In genomic region chr6:38488876-38489275, GRCh38 we compare ENCODE assay signal across 22 cellular contexts.
DNase-seq lines count a peak whose midpoint lies in the region; ATAC-seq, FAIRE-seq and TF ChIP-seq lines count a peak whose summit lies in the region.
"Had no signal": no experiment of that assay in that cellular context is flagged by ENCODE, and none has a peak within 500 bp of the region (broad histone marks: within the 10 kb centered on the region; RNA-seq: fewer than 3 reads in every experiment).

No MANE protein-coding gene starts in this region.

- H3K4me3 ChIP-seq in thyroid gland (replicated peaks in 1 of 3): no peak overlapping the region
- H3K4me3 ChIP-seq: BLaER1 had no signal

- TF ChIP-seq CTCF in thyroid gland (IDR thresholded peaks at IDR 0.05) (no peak), D721Med (IDR thresholded peaks at IDR 0.05; ENCODE audit: insufficient read depth, missing control alignments) (no peak)

- H3K4me1 ChIP-seq in thyroid gland: no peaks in the 10 kb centered on the region
- H3K4me1 ChIP-seq: BLaER1 had no signal

- FAIRE-seq in D721Med (lab: Jason Lieb, UNC): no peak
- FAIRE-seq: A204.1, G401.6, GM12891, GM19239 had no signal

- no peaks in the 10 kb centered on the region for H3K27me3 ChIP-seq in thyroid gland
- H3K27me3 ChIP-seq: BE2C, BLaER1 had no signal

- intact Hi-C loops in thyroid gland (cut with DNase I): no loop called here
- intact Hi-C loops in posterior cingulate gyrus (cut with DNase I): no loop called here

- 39 to 53% methylated on average over 3 of the region's 3 CpGs for WGBS in thyroid gland, 2 donors

- DNase-seq in NCI-H524 (lab: John Stamatoyannopoulos, UW) (peak; percentile 46 to 84), NCI-H524 treated with DMSO at 0.1 percent for 48 hours (lab: John Stamatoyannopoulos, UW) (peak; percentile 61), left kidney (ENCODE audit: low read depth, low spot score) (peak; percentile 68), thyroid gland (peak; percentile 30 to 32), left lobe of liver (ENCODE audit: low spot score) (no peak), D721Med (ENCODE audit: insufficient read length, low spot score) (no peak), posterior cingulate gyrus (no peak)
- DNase-seq: 8988T; ACHN; BE2C; C1 segment of cervical spinal cord; CD4-positive, alpha-beta memory T cell; CD4-positive, CD25-positive, alpha-beta regulatory T cell; CD8-positive, alpha-beta memory T cell; COR-L47; DMS79 treated with DMSO at 0.1 percent for 48 hours; GF-D8 had no signal

- TF ChIP-seq POLR2A in thyroid gland (IDR thresholded peaks at IDR 0.05): no peak

- H3K9me3 ChIP-seq in thyroid gland: no peaks in the 10 kb centered on the region
- H3K9me3 ChIP-seq: BE2C, BLaER1 had no signal

- ATAC-seq in left lobe of liver: no peak

- no peak overlapping the region for H3K27ac ChIP-seq in thyroid gland
- H3K27ac ChIP-seq: BLaER1 had no signal

- no peaks in the 10 kb centered on the region for H3K36me3 ChIP-seq in thyroid gland
- H3K36me3 ChIP-seq: BE2C, BLaER1 had no signal

Comparison
In these comparisons a context has a peak if more than half of its experiments do, and no peak if none do; other contexts are left out.
1. DNase-seq: peak in NCI-H524 (2 of 2), NCI-H524 treated with DMSO at 0.1 percent for 48 hours (single experiment), left kidney (single experiment) and thyroid gland (2 of 2); none in left lobe of liver (single experiment), D721Med (single experiment) and posterior cingulate gyrus (0 of 10).